Comparison of ENCODE assay signal across 15 cellular contexts in the genomic region with DNA sequence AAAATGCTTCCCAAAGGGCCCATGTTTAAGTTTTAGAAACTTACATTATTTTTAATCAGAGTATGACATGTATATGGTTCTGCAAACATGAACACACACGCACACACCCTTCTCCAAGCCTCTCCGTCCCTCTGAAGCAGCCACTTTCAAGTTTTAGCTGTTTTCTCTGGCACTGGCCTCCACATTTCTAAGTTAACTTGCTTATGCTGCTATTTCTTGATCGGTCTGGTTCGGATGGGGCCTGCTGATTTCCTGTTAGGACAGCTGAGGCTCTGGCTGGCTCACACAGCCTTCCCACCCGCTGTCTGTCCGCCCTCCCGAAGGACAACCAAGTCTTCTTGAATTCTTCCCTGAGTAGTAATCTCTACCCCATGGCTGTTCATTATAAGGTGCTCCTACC. TPM values are rescaled to one million over a fixed set of nuclear protein-coding genes. Genes with fewer than 3 reads are reported as not detected.
DNase-seq lines count a peak whose midpoint lies in the region; ATAC-seq, FAIRE-seq and TF ChIP-seq lines count a peak whose summit lies in the region.
"Had no signal": no experiment of that assay in that cellular context is flagged by ENCODE, and none has a peak within 500 bp of the region (broad histone marks: within the 10 kb centered on the region; RNA-seq: fewer than 3 reads in every experiment).

No MANE protein-coding gene starts in this region.

- TF ChIP-seq EP300 in K562 (IDR thresholded peaks at IDR 0.05; ENCODE audit: low read length) (no peak), sigmoid colon (IDR thresholded peaks at IDR 0.05) (no peak)

- H3K27me3 ChIP-seq in ACC112 (ENCODE audit: insufficient read depth, low read length) (no peaks in the 10 kb centered on the region), K562 (ENCODE audit: control insufficient read depth in 2 of 2, insufficient read depth in 2 of 2, low read length in 2 of 2) (no peaks in the 10 kb centered on the region), right atrium auricular region (no peaks in the 10 kb centered on the region), sigmoid colon (no peaks in the 10 kb centered on the region)

- no peaks in the 10 kb centered on the region; the same call in 1 of the 2 replicates for H4K20me1 ChIP-seq in K562 (replicated peaks; ENCODE audit: control insufficient read depth, insufficient read depth, low read length)

- in situ Hi-C loops in K562 (cut with MboI): no loop called here

- H3K4me3 Mint-ChIP-seq in natural killer cell: no peak overlapping the region
- H3K4me3 Mint-ChIP-seq: activated naive CD8-positive, alpha-beta T cell treated with anti-CD3 and anti-CD28 coated beads, Interleukin-2, amount 10 ng/mL, durations not matched to agents 7 days and 5 days; stimulated activated naive CD8-positive, alpha-beta T cell treated with anti-CD3 and anti-CD28 coated beads, Interleukin-15, amount 100 ng/mL, for 72 hours had no signal

- POLR2A ChIA-PET in K562 (lab: Yijun Ruan, JAX): interaction anchor here (0.6 to 8.1 kb wide), 2 partner anchors 7 to 22 kb away, joined by 3 to 52 read pairs; no protein-coding TSS in a partner anchor

- FAIRE-seq in K562 (lab: Jason Lieb, UNC): no peak

- no peak overlapping the region for H3K27ac Mint-ChIP-seq in natural killer cell
- H3K27ac Mint-ChIP-seq: activated naive CD8-positive, alpha-beta T cell treated with anti-CD3 and anti-CD28 coated beads, Interleukin-2, amount 10 ng/mL, durations not matched to agents 7 days and 5 days; stimulated activated naive CD8-positive, alpha-beta T cell treated with anti-CD3 and anti-CD28 coated beads, Interleukin-15, amount 100 ng/mL, for 72 hours had no signal

- no peaks in the 10 kb centered on the region for H3K9me1 ChIP-seq in K562 (ENCODE audit: control insufficient read depth, insufficient read depth, low read length)

- TF ChIP-seq RAD21 in K562 (CRISPR knock-in tag; conservative IDR thresholded peaks at IDR 0.05 in 1 of 2, IDR thresholded peaks at IDR 0.05 in 1 of 2): no peak

- H3K4me1 Mint-ChIP-seq in natural killer cell: peaks cover 8 to 17% of the 10 kb centered on the region in 2 donors

- peak overlapping the region; percentile 29; the same call in 1 of the 2 replicates for H3K27ac ChIP-seq in ACC112 (ENCODE audit: low read depth, low read length)
- H3K27ac ChIP-seq in K562 (ENCODE audit: extremely low read depth, low read depth, low read length): no peak overlapping the region
- H3K27ac ChIP-seq in right atrium auricular region: peak overlapping the region; percentile 88 to 93
- peak overlapping the region; percentile 87 to 95 (median 92) for H3K27ac ChIP-seq in sigmoid colon

- peak overlapping the region in 1 of 2 experiments; percentile 82; a peak in 2 of 4 replicates for H3K9ac ChIP-seq in K562 (ENCODE audit: insufficient read depth in 1 of 2, low read depth in 2 of 2, low read length in 2 of 2)

- no peaks in the 10 kb centered on the region for H3K36me3 ChIP-seq in ACC112 (ENCODE audit: insufficient read depth, low read length)
- peaks cover 52% of the 10 kb centered on the region; the same call in 2 of the 3 replicates for H3K36me3 ChIP-seq in K562 (ENCODE audit: control insufficient read depth, insufficient read depth, low read length)
- H3K36me3 ChIP-seq in right atrium auricular region: no peaks in the 10 kb centered on the region
- H3K36me3 ChIP-seq in sigmoid colon: no peaks in the 10 kb centered on the region

- H3K9me3 Mint-ChIP-seq in natural killer cell: no peaks in the 10 kb centered on the region
- H3K9me3 Mint-ChIP-seq: activated naive CD8-positive, alpha-beta T cell treated with anti-CD3 and anti-CD28 coated beads, Interleukin-2, amount 10 ng/mL, durations not matched to agents 7 days and 5 days; stimulated activated naive CD8-positive, alpha-beta T cell treated with anti-CD3 and anti-CD28 coated beads, Interleukin-15, amount 100 ng/mL, for 72 hours had no signal

- no TSS peak for BruUV-seq in K562 (replicated peaks; lab: Mats Ljungman, UMichigan)

- TF ChIP-seq POLR2A in K562 (conservative IDR thresholded peaks at IDR 0.05): no peak
- TF ChIP-seq POLR2A in sigmoid colon (IDR thresholded peaks at IDR 0.05): no peak

- no peaks in the 10 kb centered on the region for H3K27me3 Mint-ChIP-seq in natural killer cell (ENCODE audit: low read depth in 2 of 2)
- H3K27me3 Mint-ChIP-seq: activated naive CD8-positive, alpha-beta T cell treated with anti-CD3 and anti-CD28 coated beads, Interleukin-2, amount 10 ng/mL, durations not matched to agents 7 days and 5 days; stimulated activated naive CD8-positive, alpha-beta T cell treated with anti-CD3 and anti-CD28 coated beads, Interleukin-15, amount 100 ng/mL, for 72 hours had no signal

- H3K9me3 ChIP-seq in K562 (replicated peaks; ENCODE audit: control insufficient read depth, insufficient read depth, low read depth, low read length) (no peaks in the 10 kb centered on the region), right atrium auricular region (no peaks in the 10 kb centered on the region), sigmoid colon (no peaks in the 10 kb centered on the region)

- ATAC-seq in K562: no peak
- ATAC-seq in natural killer cell: no peak
- ATAC-seq: stimulated activated naive CD8-positive, alpha-beta T cell treated with anti-CD3 and anti-CD28 coated beads, Interleukin-15, amount 100 ng/mL, for 72 hours had no signal

- DNase-seq in K562 (ENCODE audit: extremely low read depth in 1 of 4, low spot score in 3 of 4) (no peak), right atrium auricular region (ENCODE audit: low spot score) (no peak), sigmoid colon (no peak), NCI-H510A (lab: John Stamatoyannopoulos, UW) (no peak), natural killer cell (no peak), EL (no peak)
- no peak for DNase-seq in activated T-cell treated with anti-CD3 and anti-CD28 coated beads, Interleukin-2, amount 50 U/mL, for 1 hour
- DNase-seq: activated CD4-positive, alpha-beta T cell treated with anti-CD3 and anti-CD28 coated beads for 1 hour; activated naive CD8-positive, alpha-beta T cell treated with anti-CD3 and anti-CD28 coated beads, Interleukin-2, amount 10 ng/mL, durations not matched to agents 7 days and 5 days; NCI-H1105 treated with DMSO at 0.1 percent for 48 hours; NCI-H510A treated with DMSO at 0.1 percent for 48 hours; retina; stimulated activated naive CD8-positive, alpha-beta T cell treated with anti-CD3 and anti-CD28 coated beads, Interleukin-15, amount 100 ng/mL, for 72 hours; T-helper 1 cell had no signal

- H3K4me1 ChIP-seq in ACC112 (ENCODE audit: control insufficient read depth, insufficient read depth, low read length, unreplicated experiment) (peaks cover 20% of the 10 kb centered on the region), K562 (replicated peaks in 1 of 2; ENCODE audit: control insufficient read depth in 2 of 2, insufficient read depth in 2 of 2, low read length in 2 of 2) (peaks cover 4 to 18% of the 10 kb centered on the region in 2 experiments; a peak in 4 of 5 replicates), right atrium auricular region (peaks cover 0 to 46% of the 10 kb centered on the region in 2 donors), sigmoid colon (peaks cover 0 to 46% (median 40%) of the 10 kb centered on the region in 4 donors)

- H2AFZ ChIP-seq in ACC112 (ENCODE audit: low read length, unreplicated experiment) (no peak overlapping the region), K562 (ENCODE audit: low read depth, low read length) (no peak overlapping the region)

- H3K79me2 ChIP-seq in ACC112 (ENCODE audit: control insufficient read depth, insufficient read depth, low read length, unreplicated experiment): peaks cover 42% of the 10 kb centered on the region
- peaks cover 46% of the 10 kb centered on the region for H3K79me2 ChIP-seq in K562 (ENCODE audit: control insufficient read depth, insufficient read depth, low read length)

- CTCF ChIA-PET in K562 (lab: Yijun Ruan, JAX; ENCODE audit: low intra/inter-chr PET ratio): no interaction called here

- no peak overlapping the region for H3K4me2 ChIP-seq in K562 (ENCODE audit: insufficient read depth, low read length)

- intact Hi-C loops in K562 (cut with micrococcal nuclease): no loop called here
- intact Hi-C loops in sigmoid colon (cut with DNase I): no loop called here
- intact Hi-C loops in natural killer cell (cut with micrococcal nuclease): no loop called here

- H3K36me3 Mint-ChIP-seq in natural killer cell: no peaks in the 10 kb centered on the region

- 91% methylated on average over 7 of the region's 7 CpGs for WGBS in K562 (ENCODE audit: insufficient coverage, low coverage, missing lambda C conversion rate)
- 80 to 88% methylated on average over 7 of the region's 7 CpGs for WGBS in sigmoid colon, 2 donors

- TF ChIP-seq CTCF in K562 (IDR thresholded peaks at IDR 0.05 in 2 of 3, conservative IDR thresholded peaks at IDR 0.05 in 1 of 3; ENCODE audit: insufficient read depth in 2 of 3, low read depth in 1 of 3, low read length in 3 of 3) (no peak), right atrium auricular region (IDR thresholded peaks at IDR 0.05) (no peak), sigmoid colon (IDR thresholded peaks at IDR 0.05) (no peak), natural killer cell (IDR thresholded peaks at IDR 0.05) (no peak)

- H3K4me3 ChIP-seq in ACC112 (ENCODE audit: low read depth, low read length): no peak overlapping the region
- H3K4me3 ChIP-seq in K562: no peak overlapping the region
- H3K4me3 ChIP-seq in right atrium auricular region: no peak overlapping the region
- no peak overlapping the region for H3K4me3 ChIP-seq in sigmoid colon

RNA-seq across cellular contexts. Expression of a gene that starts 4.4 kb away (rescaled TPM):
- 42.4 and 88.4 TPM in 2 replicates for total RNA-seq in K562 (2011; cell fraction: chromatin; rRNA removed; ENCODE audit: low replicate concordance)
- 65.7 and 76.1 TPM in 2 replicates for total RNA-seq in K562 (2011; cell fraction: nucleolus; rRNA removed)
- 69.6 and 78.4 TPM in 2 replicates for total RNA-seq in K562 (2011; cell fraction: nucleoplasm; rRNA removed)
- 154 and 188 TPM in 2 replicates for total RNA-seq in K562 (2014; rRNA removed)
- total RNA-seq in K562 (2014; rRNA removed; fragmentation: Illumina TruSeq; extraction: Trizol): 72.8 and 75.2 TPM in 2 replicates
- 82.0 and 82.5 TPM in 2 replicates for total RNA-seq in K562 (2015; rRNA removed; fragmentation: Illumina TruSeq; extraction: Trizol)
- total RNA-seq in K562 (2021): 106 and 111 TPM in 2 replicates
- polyA plus RNA-seq in K562 (2011; rRNA removed): 44.3 and 52.6 TPM in 2 replicates
- 44.2 and 55.5 TPM in 2 replicates for polyA plus RNA-seq in K562 (2011; cell fraction: cytosol; rRNA removed)
- polyA plus RNA-seq in K562 (2011; cell fraction: nucleus; rRNA removed): 63.2 and 80.4 TPM in 2 replicates
- polyA plus RNA-seq in K562 (2012): 45.4 and 60.6 TPM in 2 replicates
- polyA plus RNA-seq in K562 (2014; fragmentation: Illumina TruSeq; extraction: Trizol): 39.1 and 41.6 TPM in 2 replicates
- polyA plus RNA-seq in K562 (2014; fragmentation: Nextera tagmentation; extraction: Ambion mirVana): 10 to 100 TPM; 18.2 to 26.8 TPM
- polyA plus RNA-seq in K562 (2014; rRNA removed): 60.9 and 66.7 TPM in 2 replicates
- polyA minus RNA-seq in K562 (2011; rRNA and poly(A)+ RNA removed): 102 and 155 TPM in 2 replicates
- 81.5 and 101 TPM in 2 replicates for polyA minus RNA-seq in K562 (2011; cell fraction: cytosol; rRNA and poly(A)+ RNA removed)
- 28.3 and 31.5 TPM in 2 replicates for polyA minus RNA-seq in K562 (2011; cell fraction: nucleus; rRNA and poly(A)+ RNA removed)
- 1 to 10 TPM; 1.2 to 5.7 TPM for total RNA-seq in right atrium auricular region
- total RNA-seq in sigmoid colon: 1 to 10 TPM in 3 of 4 donors, under 1 TPM in 1; 0.99 to 6.0 (median 2.8) TPM
- 10 to 100 TPM in 1 of 3 donors, 1 to 10 TPM in 2; 1.2 to 13.0 (median 2.1) TPM for polyA plus RNA-seq in sigmoid colon
- 1 to 10 TPM; 1.7 to 6.1 (median 4.1) TPM for total RNA-seq in natural killer cell

RNA-seq across cellular contexts. Expression of a gene that starts 46.2 kb away (rescaled TPM):
- 29.2 and 60.7 TPM in 2 replicates for total RNA-seq in K562 (2011; cell fraction: chromatin; rRNA removed; ENCODE audit: low replicate concordance)
- 29.0 and 31.2 TPM in 2 replicates for total RNA-seq in K562 (2011; cell fraction: nucleolus; rRNA removed)
- 30.1 and 39.5 TPM in 2 replicates for total RNA-seq in K562 (2011; cell fraction: nucleoplasm; rRNA removed)
- total RNA-seq in K562 (2014; rRNA removed) (32.2 and 41.2 TPM in 2 replicates), K562 (2014; rRNA removed; fragmentation: Illumina TruSeq; extraction: Trizol) (12.7 and 13.9 TPM in 2 replicates), K562 (2015; rRNA removed; fragmentation: Illumina TruSeq; extraction: Trizol) (19.8 and 21.3 TPM in 2 replicates), K562 (2021) (36.0 and 37.5 TPM in 2 replicates), right atrium auricular region (100 to 1,000 TPM; 445 to 622 TPM), sigmoid colon (1,000 to 10,000 TPM in 2 of 4 donors, 100 to 1,000 TPM in 2; 691 to 1,314 (median 1,068) TPM), natural killer cell (1 to 10 TPM in 1 of 3 donors, under 1 TPM in 2; 0.82 to 1.3 (median 0.85) TPM)
- polyA plus RNA-seq in K562 (2011; rRNA removed) (10.8 and 13.5 TPM in 2 replicates), K562 (2014; fragmentation: Illumina TruSeq; extraction: Trizol) (47.7 and 47.8 TPM in 2 replicates), K562 (2014; fragmentation: Nextera tagmentation; extraction: Ambion mirVana) (1 to 10 TPM; 4.4 to 5.6 TPM), K562 (2014; rRNA removed) (17.4 and 24.6 TPM in 2 replicates), sigmoid colon (100 to 1,000 TPM in 1 of 3 donors, 10 to 100 TPM in 2; 29.8 to 130 (median 89.4) TPM)
- 9.4 and 26.1 TPM in 2 replicates for polyA plus RNA-seq in K562 (2011; cell fraction: cytosol; rRNA removed)
- polyA plus RNA-seq in K562 (2011; cell fraction: nucleus; rRNA removed): 15.1 and 27.0 TPM in 2 replicates
- 30.1 and 49.8 TPM in 2 replicates for polyA plus RNA-seq in K562 (2012)
- polyA minus RNA-seq in K562 (2011; rRNA and poly(A)+ RNA removed): 7.2 and 12.8 TPM in 2 replicates
- 18.5 and 26.0 TPM in 2 replicates for polyA minus RNA-seq in K562 (2011; cell fraction: cytosol; rRNA and poly(A)+ RNA removed)
- 6.7 and 6.9 TPM in 2 replicates for polyA minus RNA-seq in K562 (2011; cell fraction: nucleus; rRNA and poly(A)+ RNA removed)

Comparison
In these comparisons a context has a peak if more than half of its experiments do, and no peak if none do; other contexts are left out.
1. RNA of a gene that starts 4.4 kb away (total RNA-seq): 42.4 to 188 TPM in K562; 1.2 to 5.7 TPM in right atrium auricular region, 1.7 to 6.1 TPM in natural killer cell and 0.99 to 6.0 TPM in sigmoid colon; every median in the first group is over 4 times any median in the second.
2. RNA of a gene that starts 46.2 kb away (total RNA-seq): 691 to 1,314 TPM in sigmoid colon and 445 to 622 TPM in right atrium auricular region; 12.7 to 60.7 TPM in K562 and 0.82 to 1.3 TPM in natural killer cell; every median in the first group is over 4 times any median in the second.